1 cellular context compared by ENCODE assay signal in the genomic region with DNA sequence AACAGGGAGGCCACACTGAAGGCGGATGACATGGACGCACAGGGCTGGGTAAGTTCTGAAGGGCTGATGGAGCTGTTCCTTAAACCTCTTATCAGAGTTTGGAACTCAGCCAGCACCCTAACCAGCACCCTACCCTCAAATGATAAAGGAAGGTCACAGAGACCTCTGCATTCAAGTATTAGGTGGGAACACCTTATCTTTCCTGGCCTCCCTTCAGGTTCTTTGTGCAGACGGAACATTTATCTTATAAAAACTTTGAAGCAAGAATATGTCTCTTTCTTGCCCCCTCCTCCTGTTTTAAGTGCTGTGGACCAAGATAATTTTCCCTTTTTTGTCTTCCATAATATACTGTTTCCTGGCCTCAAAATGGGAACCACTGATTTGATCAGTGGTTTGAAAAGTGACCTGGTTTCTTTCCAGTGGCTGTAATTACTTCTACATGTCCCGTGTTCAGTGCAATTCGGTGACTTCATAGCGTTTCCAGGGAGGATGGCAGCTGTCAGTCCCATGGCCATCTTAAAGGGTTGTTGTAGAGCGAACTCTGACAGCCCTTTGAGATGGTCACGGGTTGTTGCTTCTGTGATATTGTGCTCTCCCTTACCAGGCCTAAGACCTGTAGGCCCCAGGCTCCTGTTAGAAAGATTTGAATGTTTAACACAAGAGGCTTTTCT.
TF ChIP-seq lines count a peak whose summit lies in the region.

No MANE protein-coding gene starts in this region.

TF ChIP-seq in K562, 482 proteins besides CTCF, POLR2A, EP300 and RAD21 (continued from another document and continues in another):
- TF ChIP-seq, protein P1, sequence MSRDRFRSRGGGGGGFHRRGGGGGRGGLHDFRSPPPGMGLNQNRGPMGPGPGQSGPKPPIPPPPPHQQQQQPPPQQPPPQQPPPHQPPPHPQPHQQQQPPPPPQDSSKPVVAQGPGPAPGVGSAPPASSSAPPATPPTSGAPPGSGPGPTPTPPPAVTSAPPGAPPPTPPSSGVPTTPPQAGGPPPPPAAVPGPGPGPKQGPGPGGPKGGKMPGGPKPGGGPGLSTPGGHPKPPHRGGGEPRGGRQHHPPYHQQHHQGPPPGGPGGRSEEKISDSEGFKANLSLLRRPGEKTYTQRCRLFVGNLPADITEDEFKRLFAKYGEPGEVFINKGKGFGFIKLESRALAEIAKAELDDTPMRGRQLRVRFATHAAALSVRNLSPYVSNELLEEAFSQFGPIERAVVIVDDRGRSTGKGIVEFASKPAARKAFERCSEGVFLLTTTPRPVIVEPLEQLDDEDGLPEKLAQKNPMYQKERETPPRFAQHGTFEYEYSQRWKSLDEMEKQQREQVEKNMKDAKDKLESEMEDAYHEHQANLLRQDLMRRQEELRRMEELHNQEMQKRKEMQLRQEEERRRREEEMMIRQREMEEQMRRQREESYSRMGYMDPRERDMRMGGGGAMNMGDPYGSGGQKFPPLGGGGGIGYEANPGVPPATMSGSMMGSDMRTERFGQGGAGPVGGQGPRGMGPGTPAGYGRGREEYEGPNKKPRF (IDR thresholded peaks at IDR 0.05; ENCODE audit: low read depth, low read length): no peak
- no peak for TF ChIP-seq RBM14 (IDR thresholded peaks at IDR 0.05; ENCODE audit: borderline replicate concordance, insufficient read depth, low read depth, low read length)
- TF ChIP-seq GABPB1 (CRISPR knock-in tag; IDR thresholded peaks at IDR 0.05): no peak
- no peak for TF ChIP-seq MCM2 (IDR thresholded peaks at IDR 0.05; ENCODE audit: low read depth)
- peak; percentile 87 for TF ChIP-seq ATF7 (IDR thresholded peaks at IDR 0.05)
- TF ChIP-seq, protein P2, sequence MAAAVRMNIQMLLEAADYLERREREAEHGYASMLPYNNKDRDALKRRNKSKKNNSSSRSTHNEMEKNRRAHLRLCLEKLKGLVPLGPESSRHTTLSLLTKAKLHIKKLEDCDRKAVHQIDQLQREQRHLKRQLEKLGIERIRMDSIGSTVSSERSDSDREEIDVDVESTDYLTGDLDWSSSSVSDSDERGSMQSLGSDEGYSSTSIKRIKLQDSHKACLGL (CRISPR knock-in tag; IDR thresholded peaks at IDR 0.05; ENCODE audit: borderline replicate concordance, poor library complexity, severe bottlenecking): no peak
- TF ChIP-seq ELF1 (tag; IDR thresholded peaks at IDR 0.05): no peak
- no peak for TF ChIP-seq RFX7 (CRISPR knock-in tag; IDR thresholded peaks at IDR 0.05)
- TF ChIP-seq NR4A1 (CRISPR knock-in tag; IDR thresholded peaks at IDR 0.05): no peak
- peak; percentile 83 for TF ChIP-seq NR4A1 (tag; IDR thresholded peaks at IDR 0.05)
- TF ChIP-seq, protein P3, sequence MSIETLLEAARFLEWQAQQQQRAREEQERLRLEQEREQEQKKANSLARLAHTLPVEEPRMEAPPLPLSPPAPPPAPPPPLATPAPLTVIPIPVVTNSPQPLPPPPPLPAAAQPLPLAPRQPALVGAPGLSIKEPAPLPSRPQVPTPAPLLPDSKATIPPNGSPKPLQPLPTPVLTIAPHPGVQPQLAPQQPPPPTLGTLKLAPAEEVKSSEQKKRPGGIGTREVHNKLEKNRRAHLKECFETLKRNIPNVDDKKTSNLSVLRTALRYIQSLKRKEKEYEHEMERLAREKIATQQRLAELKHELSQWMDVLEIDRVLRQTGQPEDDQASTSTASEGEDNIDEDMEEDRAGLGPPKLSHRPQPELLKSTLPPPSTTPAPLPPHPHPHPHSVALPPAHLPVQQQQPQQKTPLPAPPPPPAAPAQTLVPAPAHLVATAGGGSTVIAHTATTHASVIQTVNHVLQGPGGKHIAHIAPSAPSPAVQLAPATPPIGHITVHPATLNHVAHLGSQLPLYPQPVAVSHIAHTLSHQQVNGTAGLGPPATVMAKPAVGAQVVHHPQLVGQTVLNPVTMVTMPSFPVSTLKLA (conservative IDR thresholded peaks at IDR 0.05): peak in 1 of 2 experiments; percentile 61; a peak in 1 of 4 replicates
- no peak for TF ChIP-seq BRD4 (IDR thresholded peaks at IDR 0.05)
- no peak for TF ChIP-seq JUNB (CRISPR knock-in tag; conservative IDR thresholded peaks at IDR 0.05)
- no peak for TF ChIP-seq PCBP2 (IDR thresholded peaks at IDR 0.05; ENCODE audit: low read depth, low read length, poor library complexity, severe bottlenecking)
- peak; percentile 76; the same call in 1 of the 2 replicates for TF ChIP-seq LEF1 (IDR thresholded peaks at IDR 0.05)
- 0 out of 2 replicates have a peak, but pooled peaks have one; percentile 10 for TF ChIP-seq GABPA (tag; conservative IDR thresholded peaks at IDR 0.05; ENCODE audit: low read depth)
- TF ChIP-seq, protein P4, sequence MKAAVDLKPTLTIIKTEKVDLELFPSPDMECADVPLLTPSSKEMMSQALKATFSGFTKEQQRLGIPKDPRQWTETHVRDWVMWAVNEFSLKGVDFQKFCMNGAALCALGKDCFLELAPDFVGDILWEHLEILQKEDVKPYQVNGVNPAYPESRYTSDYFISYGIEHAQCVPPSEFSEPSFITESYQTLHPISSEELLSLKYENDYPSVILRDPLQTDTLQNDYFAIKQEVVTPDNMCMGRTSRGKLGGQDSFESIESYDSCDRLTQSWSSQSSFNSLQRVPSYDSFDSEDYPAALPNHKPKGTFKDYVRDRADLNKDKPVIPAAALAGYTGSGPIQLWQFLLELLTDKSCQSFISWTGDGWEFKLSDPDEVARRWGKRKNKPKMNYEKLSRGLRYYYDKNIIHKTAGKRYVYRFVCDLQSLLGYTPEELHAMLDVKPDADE (conservative IDR thresholded peaks at IDR 0.05; ENCODE audit: control insufficient read depth, low read depth, low read length): no peak
- no peak for TF ChIP-seq U2AF1 (optimal IDR thresholded peaks at IDR 0.05; ENCODE audit: low read depth, low read length)
- TF ChIP-seq SLC30A9 (CRISPR knock-in tag; IDR thresholded peaks at IDR 0.05): no peak
- TF ChIP-seq TSC22D4 (tag; IDR thresholded peaks at IDR 0.05): no peak
- no peak for TF ChIP-seq RBM22 (IDR thresholded peaks at IDR 0.05; ENCODE audit: low read depth, low read length, poor library complexity, severe bottlenecking)
- no peak for TF ChIP-seq RUNX1 (IDR thresholded peaks at IDR 0.05; ENCODE audit: low read depth)
- TF ChIP-seq, protein P5, sequence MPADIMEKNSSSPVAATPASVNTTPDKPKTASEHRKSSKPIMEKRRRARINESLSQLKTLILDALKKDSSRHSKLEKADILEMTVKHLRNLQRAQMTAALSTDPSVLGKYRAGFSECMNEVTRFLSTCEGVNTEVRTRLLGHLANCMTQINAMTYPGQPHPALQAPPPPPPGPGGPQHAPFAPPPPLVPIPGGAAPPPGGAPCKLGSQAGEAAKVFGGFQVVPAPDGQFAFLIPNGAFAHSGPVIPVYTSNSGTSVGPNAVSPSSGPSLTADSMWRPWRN (IDR thresholded peaks at IDR 0.05; ENCODE audit: low read depth): peak; percentile 69
- no peak for TF ChIP-seq MEF2A (IDR thresholded peaks at IDR 0.05; ENCODE audit: control insufficient read depth, low read depth, low read length)
- peak in 1 of 2 experiments; percentile 27; a peak in 1 of 4 replicates for TF ChIP-seq NRF1 (conservative IDR thresholded peaks at IDR 0.05 in 1 of 2, IDR thresholded peaks at IDR 0.05 in 1 of 2)
- peak; percentile 72; the same call in 1 of the 2 replicates for TF ChIP-seq SPI1 (IDR thresholded peaks at IDR 0.05; ENCODE audit: borderline replicate concordance, low read depth, low read length)
- TF ChIP-seq, protein P6, sequence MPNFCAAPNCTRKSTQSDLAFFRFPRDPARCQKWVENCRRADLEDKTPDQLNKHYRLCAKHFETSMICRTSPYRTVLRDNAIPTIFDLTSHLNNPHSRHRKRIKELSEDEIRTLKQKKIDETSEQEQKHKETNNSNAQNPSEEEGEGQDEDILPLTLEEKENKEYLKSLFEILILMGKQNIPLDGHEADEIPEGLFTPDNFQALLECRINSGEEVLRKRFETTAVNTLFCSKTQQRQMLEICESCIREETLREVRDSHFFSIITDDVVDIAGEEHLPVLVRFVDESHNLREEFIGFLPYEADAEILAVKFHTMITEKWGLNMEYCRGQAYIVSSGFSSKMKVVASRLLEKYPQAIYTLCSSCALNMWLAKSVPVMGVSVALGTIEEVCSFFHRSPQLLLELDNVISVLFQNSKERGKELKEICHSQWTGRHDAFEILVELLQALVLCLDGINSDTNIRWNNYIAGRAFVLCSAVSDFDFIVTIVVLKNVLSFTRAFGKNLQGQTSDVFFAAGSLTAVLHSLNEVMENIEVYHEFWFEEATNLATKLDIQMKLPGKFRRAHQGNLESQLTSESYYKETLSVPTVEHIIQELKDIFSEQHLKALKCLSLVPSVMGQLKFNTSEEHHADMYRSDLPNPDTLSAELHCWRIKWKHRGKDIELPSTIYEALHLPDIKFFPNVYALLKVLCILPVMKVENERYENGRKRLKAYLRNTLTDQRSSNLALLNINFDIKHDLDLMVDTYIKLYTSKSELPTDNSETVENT (CRISPR knock-in tag; IDR thresholded peaks at IDR 0.05): no peak
- TF ChIP-seq, protein P7, sequence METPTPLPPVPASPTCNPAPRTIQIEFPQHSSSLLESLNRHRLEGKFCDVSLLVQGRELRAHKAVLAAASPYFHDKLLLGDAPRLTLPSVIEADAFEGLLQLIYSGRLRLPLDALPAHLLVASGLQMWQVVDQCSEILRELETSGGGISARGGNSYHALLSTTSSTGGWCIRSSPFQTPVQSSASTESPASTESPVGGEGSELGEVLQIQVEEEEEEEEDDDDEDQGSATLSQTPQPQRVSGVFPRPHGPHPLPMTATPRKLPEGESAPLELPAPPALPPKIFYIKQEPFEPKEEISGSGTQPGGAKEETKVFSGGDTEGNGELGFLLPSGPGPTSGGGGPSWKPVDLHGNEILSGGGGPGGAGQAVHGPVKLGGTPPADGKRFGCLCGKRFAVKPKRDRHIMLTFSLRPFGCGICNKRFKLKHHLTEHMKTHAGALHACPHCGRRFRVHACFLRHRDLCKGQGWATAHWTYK (CRISPR knock-in tag; IDR thresholded peaks at IDR 0.05): peak; percentile 98
- TF ChIP-seq, protein P8, sequence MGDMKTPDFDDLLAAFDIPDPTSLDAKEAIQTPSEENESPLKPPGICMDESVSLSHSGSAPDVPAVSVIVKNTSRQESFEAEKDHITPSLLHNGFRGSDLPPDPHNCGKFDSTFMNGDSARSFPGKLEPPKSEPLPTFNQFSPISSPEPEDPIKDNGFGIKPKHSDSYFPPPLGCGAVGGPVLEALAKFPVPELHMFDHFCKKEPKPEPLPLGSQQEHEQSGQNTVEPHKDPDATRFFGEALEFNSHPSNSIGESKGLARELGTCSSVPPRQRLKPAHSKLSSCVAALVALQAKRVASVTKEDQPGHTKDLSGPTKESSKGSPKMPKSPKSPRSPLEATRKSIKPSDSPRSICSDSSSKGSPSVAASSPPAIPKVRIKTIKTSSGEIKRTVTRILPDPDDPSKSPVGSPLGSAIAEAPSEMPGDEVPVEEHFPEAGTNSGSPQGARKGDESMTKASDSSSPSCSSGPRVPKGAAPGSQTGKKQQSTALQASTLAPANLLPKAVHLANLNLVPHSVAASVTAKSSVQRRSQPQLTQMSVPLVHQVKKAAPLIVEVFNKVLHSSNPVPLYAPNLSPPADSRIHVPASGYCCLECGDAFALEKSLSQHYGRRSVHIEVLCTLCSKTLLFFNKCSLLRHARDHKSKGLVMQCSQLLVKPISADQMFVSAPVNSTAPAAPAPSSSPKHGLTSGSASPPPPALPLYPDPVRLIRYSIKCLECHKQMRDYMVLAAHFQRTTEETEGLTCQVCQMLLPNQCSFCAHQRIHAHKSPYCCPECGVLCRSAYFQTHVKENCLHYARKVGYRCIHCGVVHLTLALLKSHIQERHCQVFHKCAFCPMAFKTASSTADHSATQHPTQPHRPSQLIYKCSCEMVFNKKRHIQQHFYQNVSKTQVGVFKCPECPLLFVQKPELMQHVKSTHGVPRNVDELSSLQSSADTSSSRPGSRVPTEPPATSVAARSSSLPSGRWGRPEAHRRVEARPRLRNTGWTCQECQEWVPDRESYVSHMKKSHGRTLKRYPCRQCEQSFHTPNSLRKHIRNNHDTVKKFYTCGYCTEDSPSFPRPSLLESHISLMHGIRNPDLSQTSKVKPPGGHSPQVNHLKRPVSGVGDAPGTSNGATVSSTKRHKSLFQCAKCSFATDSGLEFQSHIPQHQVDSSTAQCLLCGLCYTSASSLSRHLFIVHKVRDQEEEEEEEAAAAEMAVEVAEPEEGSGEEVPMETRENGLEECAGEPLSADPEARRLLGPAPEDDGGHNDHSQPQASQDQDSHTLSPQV (IDR thresholded peaks at IDR 0.05): 0 out of 2 replicates have a peak, but pooled peaks have one; percentile 64
- no peak for TF ChIP-seq RBM17 (IDR thresholded peaks at IDR 0.05; ENCODE audit: borderline replicate concordance, low read depth, low read length)
- TF ChIP-seq, protein P9, sequence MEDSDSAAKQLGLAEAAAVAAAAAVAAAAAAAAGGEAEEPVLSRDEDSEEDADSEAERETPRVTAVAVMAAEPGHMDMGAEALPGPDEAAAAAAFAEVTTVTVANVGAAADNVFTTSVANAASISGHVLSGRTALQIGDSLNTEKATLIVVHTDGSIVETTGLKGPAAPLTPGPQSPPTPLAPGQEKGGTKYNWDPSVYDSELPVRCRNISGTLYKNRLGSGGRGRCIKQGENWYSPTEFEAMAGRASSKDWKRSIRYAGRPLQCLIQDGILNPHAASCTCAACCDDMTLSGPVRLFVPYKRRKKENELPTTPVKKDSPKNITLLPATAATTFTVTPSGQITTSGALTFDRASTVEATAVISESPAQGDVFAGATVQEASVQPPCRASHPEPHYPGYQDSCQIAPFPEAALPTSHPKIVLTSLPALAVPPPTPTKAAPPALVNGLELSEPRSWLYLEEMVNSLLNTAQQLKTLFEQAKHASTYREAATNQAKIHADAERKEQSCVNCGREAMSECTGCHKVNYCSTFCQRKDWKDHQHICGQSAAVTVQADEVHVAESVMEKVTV (CRISPR knock-in tag; IDR thresholded peaks at IDR 0.05): no peak
- no peak for TF ChIP-seq NCOA6 (IDR thresholded peaks at IDR 0.05)
- TF ChIP-seq ZNF586 (CRISPR knock-in tag; conservative IDR thresholded peaks at IDR 0.05): no peak
- peak; percentile 95 for TF ChIP-seq ARID1B (IDR thresholded peaks at IDR 0.05)
- TF ChIP-seq ZC3H4 (CRISPR knock-in tag; IDR thresholded peaks at IDR 0.05; ENCODE audit: borderline replicate concordance): no peak
- peak; percentile 73; the same call in 1 of the 2 replicates for TF ChIP-seq LCOR (CRISPR knock-in tag; IDR thresholded peaks at IDR 0.05)
- no peak for TF ChIP-seq ERF (CRISPR knock-in tag; IDR thresholded peaks at IDR 0.05)
- TF ChIP-seq, protein P10, sequence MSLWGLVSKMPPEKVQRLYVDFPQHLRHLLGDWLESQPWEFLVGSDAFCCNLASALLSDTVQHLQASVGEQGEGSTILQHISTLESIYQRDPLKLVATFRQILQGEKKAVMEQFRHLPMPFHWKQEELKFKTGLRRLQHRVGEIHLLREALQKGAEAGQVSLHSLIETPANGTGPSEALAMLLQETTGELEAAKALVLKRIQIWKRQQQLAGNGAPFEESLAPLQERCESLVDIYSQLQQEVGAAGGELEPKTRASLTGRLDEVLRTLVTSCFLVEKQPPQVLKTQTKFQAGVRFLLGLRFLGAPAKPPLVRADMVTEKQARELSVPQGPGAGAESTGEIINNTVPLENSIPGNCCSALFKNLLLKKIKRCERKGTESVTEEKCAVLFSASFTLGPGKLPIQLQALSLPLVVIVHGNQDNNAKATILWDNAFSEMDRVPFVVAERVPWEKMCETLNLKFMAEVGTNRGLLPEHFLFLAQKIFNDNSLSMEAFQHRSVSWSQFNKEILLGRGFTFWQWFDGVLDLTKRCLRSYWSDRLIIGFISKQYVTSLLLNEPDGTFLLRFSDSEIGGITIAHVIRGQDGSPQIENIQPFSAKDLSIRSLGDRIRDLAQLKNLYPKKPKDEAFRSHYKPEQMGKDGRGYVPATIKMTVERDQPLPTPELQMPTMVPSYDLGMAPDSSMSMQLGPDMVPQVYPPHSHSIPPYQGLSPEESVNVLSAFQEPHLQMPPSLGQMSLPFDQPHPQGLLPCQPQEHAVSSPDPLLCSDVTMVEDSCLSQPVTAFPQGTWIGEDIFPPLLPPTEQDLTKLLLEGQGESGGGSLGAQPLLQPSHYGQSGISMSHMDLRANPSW (CRISPR knock-in tag; IDR thresholded peaks at IDR 0.05): no peak
